In the genomic region with DNA sequence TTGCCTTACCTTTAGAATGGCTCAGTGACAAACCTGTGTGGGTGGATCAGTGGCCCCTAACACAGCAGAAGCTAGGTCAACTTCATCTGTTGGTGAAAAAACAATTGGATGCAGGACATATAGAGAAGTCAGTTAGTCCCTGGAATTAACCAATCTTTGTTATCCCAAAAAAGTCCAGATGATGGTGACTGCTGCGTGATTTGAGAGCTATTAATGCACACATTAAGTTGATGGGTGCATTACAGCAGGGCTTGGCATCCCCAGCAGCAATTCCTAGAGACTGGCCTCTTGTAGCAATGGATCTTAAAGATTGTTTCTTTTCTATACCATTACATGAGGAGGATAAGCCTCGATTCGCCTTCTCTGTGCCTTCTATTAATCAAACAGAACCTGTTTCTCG, we compare ENCODE assay signal across 1 cellular context.
TF ChIP-seq lines count a peak whose summit lies in the region.

No MANE protein-coding gene starts in this region.

TF ChIP-seq in K562, 482 proteins besides CTCF, POLR2A, EP300 and RAD21 (continued from another document):
- TF ChIP-seq, protein P1, sequence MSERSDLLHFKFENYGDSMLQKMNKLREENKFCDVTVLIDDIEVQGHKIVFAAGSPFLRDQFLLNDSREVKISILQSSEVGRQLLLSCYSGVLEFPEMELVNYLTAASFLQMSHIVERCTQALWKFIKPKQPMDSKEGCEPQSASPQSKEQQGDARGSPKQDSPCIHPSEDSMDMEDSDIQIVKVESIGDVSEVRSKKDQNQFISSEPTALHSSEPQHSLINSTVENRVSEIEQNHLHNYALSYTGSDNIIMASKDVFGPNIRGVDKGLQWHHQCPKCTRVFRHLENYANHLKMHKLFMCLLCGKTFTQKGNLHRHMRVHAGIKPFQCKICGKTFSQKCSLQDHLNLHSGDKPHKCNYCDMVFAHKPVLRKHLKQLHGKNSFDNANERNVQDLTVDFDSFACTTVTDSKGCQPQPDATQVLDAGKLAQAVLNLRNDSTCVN (CRISPR knock-in tag; IDR thresholded peaks at IDR 0.05), result no peak
